10 cellular contexts compared by ENCODE assay signal in genomic region chr17:62705116-62705515, GRCh38.
DNase-seq lines count a peak whose midpoint lies in the region; ATAC-seq and TF ChIP-seq lines count a peak whose summit lies in the region.
"Had no signal": no experiment of that assay in that cellular context is flagged by ENCODE, and none has a peak within 500 bp of the region (broad histone marks: within the 10 kb centered on the region; RNA-seq: fewer than 3 reads in every experiment).

No MANE protein-coding gene starts in this region.

- peaks cover 23% of the 10 kb centered on the region for H3K9me3 Mint-ChIP-seq in GM23338
- H3K9me3 Mint-ChIP-seq in activated naive CD8-positive, alpha-beta T cell (ENCODE audit: low read depth) = no peaks in the 10 kb centered on the region
- H3K9me3 Mint-ChIP-seq in progenitor cell of endocrine pancreas (ENCODE audit: low read depth) = no peaks in the 10 kb centered on the region

- H3K4me3 Mint-ChIP-seq in GM23338 (peak overlapping the region; percentile 76), progenitor cell of endocrine pancreas (ENCODE audit: low read depth) (peak overlapping the region; percentile 79)
- peak overlapping the region; percentile 81 for H3K4me3 Mint-ChIP-seq in activated naive CD8-positive, alpha-beta T cell

- H3K27ac ChIP-seq in GM23338 (ENCODE audit: low read depth) = peak overlapping the region; percentile 89
- peak overlapping the region; percentile 90 for H3K27ac ChIP-seq in left ventricle myocardium inferior (replicated peaks)

- H3K9me3 ChIP-seq in left ventricle myocardium inferior (replicated peaks) = peaks cover 7% of the 10 kb centered on the region
- H3K9me3 ChIP-seq: pancreas had no signal

- peaks cover 20% of the 10 kb centered on the region for H3F3A ChIP-seq in GM23338 (replicated peaks; ENCODE audit: low read depth)

- H3K4me1 ChIP-seq in GM23338 (ENCODE audit: insufficient read depth) (peaks cover 21% of the 10 kb centered on the region), left ventricle myocardium inferior (peaks cover 37% of the 10 kb centered on the region)

- TF ChIP-seq CTCF in GM23338 (conservative IDR thresholded peaks at IDR 0.05; ENCODE audit: low read depth in 2 of 2) (no peak), left ventricle myocardium inferior (IDR thresholded peaks at IDR 0.05; ENCODE audit: borderline replicate concordance) (no peak), progenitor cell of endocrine pancreas (IDR thresholded peaks at IDR 0.05; ENCODE audit: unreplicated experiment) (no peak)

- peaks cover 22% of the 10 kb centered on the region for H3K36me3 Mint-ChIP-seq in GM23338 (ENCODE audit: low read depth)
- peaks cover 2% of the 10 kb centered on the region for H3K36me3 Mint-ChIP-seq in activated naive CD8-positive, alpha-beta T cell
- H3K36me3 Mint-ChIP-seq in progenitor cell of endocrine pancreas (ENCODE audit: insufficient read depth) = peaks cover 2% of the 10 kb centered on the region

- H3K27me3 ChIP-seq in GM23338 (ENCODE audit: insufficient read depth) (peaks cover 6% of the 10 kb centered on the region; the same call in 1 of the 2 replicates), left ventricle myocardium inferior (ENCODE audit: low read depth) (peaks cover 31% of the 10 kb centered on the region)
- H3K27me3 ChIP-seq: pancreas had no signal

- H3K27ac Mint-ChIP-seq in GM23338 (no peak overlapping the region; the same call in 1 of the 2 replicates), progenitor cell of endocrine pancreas (no peak overlapping the region)
- H3K27ac Mint-ChIP-seq in activated naive CD8-positive, alpha-beta T cell = no peak overlapping the region

- H3K4me1 Mint-ChIP-seq in GM23338 (peaks cover 27% of the 10 kb centered on the region), progenitor cell of endocrine pancreas (ENCODE audit: low read depth) (peaks cover 9% of the 10 kb centered on the region)
- peaks cover 7% of the 10 kb centered on the region for H3K4me1 Mint-ChIP-seq in activated naive CD8-positive, alpha-beta T cell (ENCODE audit: low read depth)

- H3K36me3 ChIP-seq in GM23338 (ENCODE audit: insufficient read depth) = no peaks in the 10 kb centered on the region
- H3K36me3 ChIP-seq in left ventricle myocardium inferior = no peaks in the 10 kb centered on the region
- H3K36me3 ChIP-seq: pancreas had no signal

- peak overlapping the region; percentile 86 for H2AFZ ChIP-seq in GM23338

- no peaks in the 10 kb centered on the region for H4K20me1 ChIP-seq in GM23338 (replicated peaks; ENCODE audit: insufficient read depth)

- H3K79me2 ChIP-seq in GM23338 (replicated peaks; ENCODE audit: insufficient read depth) = no peaks in the 10 kb centered on the region

- H3K4me3 ChIP-seq in GM23338 (peak overlapping the region; percentile 82), left ventricle myocardium inferior (peak overlapping the region; percentile 78)

- no peaks in the 10 kb centered on the region for H3K9me2 ChIP-seq in GM23338 (ENCODE audit: insufficient read depth)

- peak overlapping the region; percentile 77 for H3K4me2 ChIP-seq in GM23338

- intact Hi-C loops in left ventricle myocardium inferior (cut with micrococcal nuclease) = loop anchor here (5.0 kb wide), 1 partner anchor 262 kb away; the partner anchor contains the start of gene TANC2

- DNase-seq in GM23338 (ENCODE audit: low spot score) = no peak
- DNase-seq in left ventricle myocardium inferior = no peak
- DNase-seq in progenitor cell of endocrine pancreas (ENCODE audit: low spot score, unreplicated experiment) = no peak
- DNase-seq in cerebellar cortex (ENCODE audit: low spot score) = no peak
- DNase-seq: NCI-H1092 had no signal

- peaks cover 19% of the 10 kb centered on the region for H3K27me3 Mint-ChIP-seq in GM23338 (ENCODE audit: insufficient read depth, low read depth, poor library complexity)
- peaks cover 5% of the 10 kb centered on the region for H3K27me3 Mint-ChIP-seq in activated naive CD8-positive, alpha-beta T cell
- peaks cover 64% of the 10 kb centered on the region for H3K27me3 Mint-ChIP-seq in progenitor cell of endocrine pancreas

- ATAC-seq in GM23338 (no peak), GM18861 (IDR thresholded peaks at IDR 0.05; ENCODE audit: unreplicated experiment) (no peak), HG03520 (IDR thresholded peaks at IDR 0.05; ENCODE audit: unreplicated experiment) (no peak), HG02938 (IDR thresholded peaks at IDR 0.05; ENCODE audit: unreplicated experiment) (no peak)

TF ChIP-seq in GM23338, 12 proteins besides CTCF, POLR2A, EP300 and RAD21 (continues in another document):
- TF ChIP-seq CREB1 (CRISPR knock-in tag; IDR thresholded peaks at IDR 0.05; ENCODE audit: low read depth) (no peak), NANOG (IDR thresholded peaks at IDR 0.05; ENCODE audit: borderline replicate concordance) (no peak), POLR2AphosphoS5 (IDR thresholded peaks at IDR 0.05; ENCODE audit: low read depth) (no peak), JUNB (IDR thresholded peaks at IDR 0.05; ENCODE audit: unreplicated experiment) (no peak), EZH2 (IDR thresholded peaks at IDR 0.05; ENCODE audit: low read depth, unreplicated experiment) (no peak), EZH2phosphoT487 (IDR thresholded peaks at IDR 0.05; ENCODE audit: unreplicated experiment) (no peak), ZNF114 (CRISPR knock-in tag; IDR thresholded peaks at IDR 0.05) (no peak), ZNF462 (CRISPR knock-in tag; IDR thresholded peaks at IDR 0.05) (no peak), STAT1 (IDR thresholded peaks at IDR 0.05; ENCODE audit: unreplicated experiment) (no peak), ETS1 (IDR thresholded peaks at IDR 0.05) (no peak), ZNF331 (CRISPR knock-in tag; IDR thresholded peaks at IDR 0.05; ENCODE audit: low read depth) (no peak)
